Comparison of ENCODE assay signal across 1 cellular context in genomic region chr2:120525056-120526046, GRCh38.
TF ChIP-seq lines count a peak whose summit lies in the region.

No MANE protein-coding gene starts in this region.

TF ChIP-seq in HepG2, 621 proteins besides CTCF, POLR2A, EP300 and RAD21 (continued from another document and continues in another):
- 0 out of 2 replicates have a peak, but pooled peaks have one; percentile 24 for TF ChIP-seq ZNF703 (CRISPR knock-in tag; IDR thresholded peaks at IDR 0.05; ENCODE audit: borderline replicate concordance)
- peak; percentile 98 for TF ChIP-seq TFE3 (CRISPR knock-in tag; IDR thresholded peaks at IDR 0.05)
- TF ChIP-seq BORCS8-MEF2B (CRISPR knock-in tag; IDR thresholded peaks at IDR 0.05), result no peak; the same call in 1 of the 2 replicates
- no peak for TF ChIP-seq UBTF (CRISPR knock-in tag; IDR thresholded peaks at IDR 0.05)
- TF ChIP-seq TAF15 (IDR thresholded peaks at IDR 0.05; ENCODE audit: low read depth, low read length, poor library complexity, severe bottlenecking), result no peak
- TF ChIP-seq ZSCAN21 (CRISPR knock-in tag; IDR thresholded peaks at IDR 0.05; ENCODE audit: borderline replicate concordance), result peak; percentile 81; the same call in 1 of the 2 replicates
- TF ChIP-seq SNAI1 (CRISPR knock-in tag; IDR thresholded peaks at IDR 0.05; ENCODE audit: borderline replicate concordance), result no peak
- TF ChIP-seq NR1H2 (CRISPR knock-in tag; IDR thresholded peaks at IDR 0.05; ENCODE audit: borderline replicate concordance, low read depth), result peak; percentile 93; the same call in 1 of the 2 replicates
- peak; percentile 88 for TF ChIP-seq FOXP4 (CRISPR knock-in tag; IDR thresholded peaks at IDR 0.05)
- no peak for TF ChIP-seq RFX1 (IDR thresholded peaks at IDR 0.05)
- no peak for TF ChIP-seq CENPBD1 (CRISPR knock-in tag; IDR thresholded peaks at IDR 0.05; ENCODE audit: borderline replicate concordance, low read depth)
- TF ChIP-seq KLF6 (CRISPR knock-in tag; IDR thresholded peaks at IDR 0.05), result peak; percentile 63; the same call in 1 of the 2 replicates
- TF ChIP-seq ZNF34 (CRISPR knock-in tag; IDR thresholded peaks at IDR 0.05; ENCODE audit: borderline replicate concordance), result no peak
- TF ChIP-seq GLI4 (CRISPR knock-in tag; IDR thresholded peaks at IDR 0.05; ENCODE audit: borderline replicate concordance), result no peak
- no peak; the same call in 1 of the 2 replicates for TF ChIP-seq RAD51 (IDR thresholded peaks at IDR 0.05; ENCODE audit: borderline replicate concordance)
- no peak for TF ChIP-seq ZBTB46 (CRISPR knock-in tag; IDR thresholded peaks at IDR 0.05; ENCODE audit: borderline replicate concordance)
- peak; percentile 57; the same call in 1 of the 2 replicates for TF ChIP-seq ZNF766 (CRISPR knock-in tag; IDR thresholded peaks at IDR 0.05; ENCODE audit: borderline replicate concordance)
- peak; percentile 97 for TF ChIP-seq POGK (CRISPR knock-in tag; conservative IDR thresholded peaks at IDR 0.05)
- peak; percentile 99 for TF ChIP-seq RXRB (CRISPR knock-in tag; IDR thresholded peaks at IDR 0.05; ENCODE audit: borderline replicate concordance)
- no peak for TF ChIP-seq ZNF343 (CRISPR knock-in tag; IDR thresholded peaks at IDR 0.05)
- TF ChIP-seq NFIB (CRISPR knock-in tag; IDR thresholded peaks at IDR 0.05; ENCODE audit: borderline replicate concordance), result peak; percentile 96; the same call in 1 of the 2 replicates
- TF ChIP-seq NBN (conservative IDR thresholded peaks at IDR 0.05), result no peak
- no peak for TF ChIP-seq HNRNPLL (IDR thresholded peaks at IDR 0.05; ENCODE audit: low read depth, low read length, poor library complexity, severe bottlenecking)
- peak; percentile 73 for TF ChIP-seq ZNF24 (IDR thresholded peaks at IDR 0.05)
- peak; percentile 92 for TF ChIP-seq MIXL1 (CRISPR knock-in tag; IDR thresholded peaks at IDR 0.05)
- peak; percentile 90 for TF ChIP-seq HNRNPL (IDR thresholded peaks at IDR 0.05; ENCODE audit: low read depth, low read length)
- 0 out of 2 replicates have a peak, but pooled peaks have one; percentile 46 for TF ChIP-seq TOE1 (CRISPR knock-in tag; IDR thresholded peaks at IDR 0.05)
- TF ChIP-seq ZNF383 (CRISPR knock-in tag; IDR thresholded peaks at IDR 0.05; ENCODE audit: borderline replicate concordance), result no peak
- TF ChIP-seq POLR2G (IDR thresholded peaks at IDR 0.05; ENCODE audit: low read depth, low read length), result no peak
- TF ChIP-seq HHEX (CRISPR knock-in tag; IDR thresholded peaks at IDR 0.05), result peak; percentile 80
- no peak for TF ChIP-seq XBP1 (CRISPR knock-in tag; IDR thresholded peaks at IDR 0.05)
- peak; percentile 57; the same call in 1 of the 2 replicates for TF ChIP-seq ZNF710 (CRISPR knock-in tag; IDR thresholded peaks at IDR 0.05; ENCODE audit: borderline replicate concordance)
- TF ChIP-seq CBFB (CRISPR knock-in tag; IDR thresholded peaks at IDR 0.05), result peak; percentile 70; the same call in 1 of the 2 replicates
- no peak for TF ChIP-seq MYNN (CRISPR knock-in tag; IDR thresholded peaks at IDR 0.05; ENCODE audit: low read depth)
- TF ChIP-seq NFIC (IDR thresholded peaks at IDR 0.05; ENCODE audit: low read length), result peak; percentile 98
- no peak for TF ChIP-seq ZNF773 (CRISPR knock-in tag; IDR thresholded peaks at IDR 0.05; ENCODE audit: borderline replicate concordance)
- peak; percentile 100 for TF ChIP-seq TBL1XR1 (IDR thresholded peaks at IDR 0.05; ENCODE audit: borderline replicate concordance, low read length, partially characterized antibody)
- peak; percentile 40; the same call in 1 of the 2 replicates for TF ChIP-seq TOPORS (CRISPR knock-in tag; IDR thresholded peaks at IDR 0.05)
- peak; percentile 93 for TF ChIP-seq POGZ (CRISPR knock-in tag; IDR thresholded peaks at IDR 0.05)
- peak; percentile 96 for TF ChIP-seq ZNF878 (CRISPR knock-in tag; IDR thresholded peaks at IDR 0.05)
- no peak for TF ChIP-seq ZNF142 (CRISPR knock-in tag; IDR thresholded peaks at IDR 0.05)
- TF ChIP-seq GMEB2 (CRISPR knock-in tag; IDR thresholded peaks at IDR 0.05; ENCODE audit: low read depth), result no peak; the same call in 1 of the 2 replicates
- no peak for TF ChIP-seq SNRNP70 (IDR thresholded peaks at IDR 0.05; ENCODE audit: low read depth, low read length)
